Comparison of ENCODE assay signal across 8 cellular contexts in the genomic region with DNA sequence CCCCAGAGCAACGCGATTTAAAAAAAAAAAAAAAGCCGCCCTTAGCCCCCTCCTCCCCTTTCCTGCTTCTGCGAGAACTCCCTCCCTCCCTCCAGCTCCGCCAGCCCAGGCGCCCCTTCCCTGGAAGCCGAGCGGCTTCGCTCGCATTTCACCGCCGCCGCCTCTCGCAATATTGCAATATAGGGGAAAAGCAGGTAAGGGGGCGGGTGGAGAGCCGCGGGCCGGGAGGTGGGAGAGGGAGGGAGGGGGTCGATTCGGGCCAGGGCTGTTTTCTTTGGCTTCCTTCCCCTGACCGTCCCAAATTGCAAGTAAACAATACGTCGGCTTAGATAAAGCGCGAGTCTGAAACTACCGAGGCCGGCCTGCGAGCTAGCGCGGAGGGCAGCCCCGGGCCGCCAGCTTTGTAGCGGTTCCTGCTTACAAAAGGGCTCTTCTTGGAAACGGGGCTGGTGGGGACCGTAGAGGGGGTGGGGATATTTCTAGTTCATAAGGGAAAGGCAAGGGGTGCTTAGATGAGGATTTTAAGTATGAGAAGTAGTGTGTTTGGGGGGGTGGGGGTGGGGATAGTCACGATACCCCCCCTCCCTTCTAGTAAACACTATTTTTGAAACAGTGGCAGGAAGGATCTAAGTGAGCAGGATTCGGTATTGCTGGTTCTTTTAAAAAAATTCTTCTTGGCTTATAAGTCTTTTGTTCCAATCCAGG. TPM values are rescaled to one million over a fixed set of nuclear protein-coding genes. Genes with fewer than 3 reads are reported as not detected.
DNase-seq lines count a peak whose midpoint lies in the region; ATAC-seq, FAIRE-seq and TF ChIP-seq lines count a peak whose summit lies in the region.

No MANE protein-coding gene starts in this region.

- peaks cover 26% of the 10 kb centered on the region for H3K36me3 Mint-ChIP-seq in activated CD4-positive, alpha-beta T cell treated with anti-CD3 and anti-CD28 coated beads, Interleukin-2, amount 10 ng/mL, durations not matched to agents 7 days and 5 days (ENCODE audit: low read depth)

- peak overlapping the region; percentile 87 for H3K27ac ChIP-seq in HepG2 (ENCODE audit: extremely low read length, insufficient read depth, low read length)

- H3K27me3 Mint-ChIP-seq in activated CD4-positive, alpha-beta T cell treated with anti-CD3 and anti-CD28 coated beads, Interleukin-2, amount 10 ng/mL, durations not matched to agents 7 days and 5 days: peaks cover 27% of the 10 kb centered on the region

- no peaks in the 10 kb centered on the region for H3K9me3 Mint-ChIP-seq in activated CD4-positive, alpha-beta T cell treated with anti-CD3 and anti-CD28 coated beads, Interleukin-2, amount 10 ng/mL, durations not matched to agents 7 days and 5 days

- H3K36me3 ChIP-seq in HepG2 (replicated peaks in 1 of 2; ENCODE audit: control insufficient read depth in 1 of 2, insufficient read depth in 2 of 2, low read length in 2 of 2): no peaks in the 10 kb centered on the region; a peak in 1 of 5 replicates

- TF ChIP-seq EP300 in HepG2 (IDR thresholded peaks at IDR 0.05; ENCODE audit: low read depth in 2 of 2, low read length in 2 of 2) (no peak), HepG2 (CRISPR knock-in tag; IDR thresholded peaks at IDR 0.05; ENCODE audit: borderline replicate concordance) (no peak)

- peaks cover 34% of the 10 kb centered on the region for H3K4me1 ChIP-seq in HepG2 (ENCODE audit: insufficient read depth, low read length)

- peaks cover 47% of the 10 kb centered on the region for H3K4me1 Mint-ChIP-seq in activated CD4-positive, alpha-beta T cell treated with anti-CD3 and anti-CD28 coated beads, Interleukin-2, amount 10 ng/mL, durations not matched to agents 7 days and 5 days

- no peak for TF ChIP-seq RAD21 in HepG2 (CRISPR knock-in tag; IDR thresholded peaks at IDR 0.05)

- peak overlapping the region; percentile 80 to 96 (median 87) for H3K4me3 ChIP-seq in HepG2 (replicated peaks in 1 of 3; ENCODE audit: insufficient read depth in 1 of 3, low read depth in 2 of 3, low read length in 3 of 3)

- CTCF ChIA-PET in activated CD4-positive, alpha-beta T cell treated with anti-CD3 and anti-CD28 coated beads, Interleukin-2, amount 10 ng/mL, durations not matched to agents 7 days and 5 days (lab: Charles Lee): no interaction called here
- CTCF ChIA-PET in HepG2 (lab: Yijun Ruan, JAX; ENCODE audit: low intra/inter-chr PET ratio, low total read pairs): no interaction called here

- no peaks in the 10 kb centered on the region for H3K9me3 ChIP-seq in HepG2 (ENCODE audit: low read length)

- peak overlapping the region; percentile 74 for H3K4me3 Mint-ChIP-seq in activated CD4-positive, alpha-beta T cell treated with anti-CD3 and anti-CD28 coated beads, Interleukin-2, amount 10 ng/mL, durations not matched to agents 7 days and 5 days

- peak overlapping the region; percentile 94 for H3K4me2 ChIP-seq in HepG2 (ENCODE audit: low read depth, low read length)

- H3K79me2 ChIP-seq in HepG2 (ENCODE audit: insufficient read depth, low read length): peaks cover 12% of the 10 kb centered on the region

- no peak for FAIRE-seq in HepG2 (lab: Jason Lieb, UNC)

- BruUV-seq in HepG2 (replicated peaks; lab: Mats Ljungman, UMichigan): no TSS peak

- H3K27me3 ChIP-seq in HepG2 (ENCODE audit: control insufficient read depth in 1 of 2, insufficient read depth in 2 of 2, low read length in 2 of 2): peaks cover 0 to 6% of the 10 kb centered on the region in 2 experiments; a peak in 2 of 5 replicates

- under 1% methylated on average over 35 of the region's 37 CpGs for WGBS in HepG2 (ENCODE audit: low lambda C conversion rate)

- POLR2A ChIA-PET in activated CD4-positive, alpha-beta T cell treated with anti-CD3 and anti-CD28 coated beads, Interleukin-2, amount 10 ng/mL, durations not matched to agents 7 days and 5 days (lab: Charles Lee): interaction anchor here (0.6 kb wide), 1 partner anchor 807 kb away, joined by 4 read pairs; no protein-coding TSS in a partner anchor
- POLR2A ChIA-PET in HepG2 (lab: Yijun Ruan, JAX): interaction anchor here (0.6 to 1.9 kb wide), 9 partner anchors 17 to 852 kb away, joined by 3 to 11 read pairs (median 4); no protein-coding TSS in a partner anchor

- H3K9ac ChIP-seq in HepG2 (ENCODE audit: insufficient read depth, low read depth, low read length): peak overlapping the region; percentile 74

- H3K27ac Mint-ChIP-seq in activated CD4-positive, alpha-beta T cell treated with anti-CD3 and anti-CD28 coated beads, Interleukin-2, amount 10 ng/mL, durations not matched to agents 7 days and 5 days: peak overlapping the region; percentile 96

- in situ Hi-C loops in HepG2 (cut with HindIII; ENCODE audit: extremely low pct_ligation_motif_present, low pct_unique_long_range_greater_than_20kb): loop anchor here (10.0 to 25.0 kb wide), 2 partner anchors 466 to 633 kb away; no protein-coding TSS in a partner anchor

- intact Hi-C loops in HepG2 (cut with micrococcal nuclease; ENCODE audit: unreplicated experiment): loop anchor here (5.0 kb wide), 2 partner anchors 102 to 1747 kb away; partner anchors contain the start of gene CCN1

- no peak overlapping the region for H2AFZ ChIP-seq in HepG2 (ENCODE audit: low read length)

- peaks cover 10% of the 10 kb centered on the region; the same call in 1 of the 2 replicates for H4K20me1 ChIP-seq in HepG2 (ENCODE audit: insufficient read depth, low read length)

- no peak for TF ChIP-seq CTCF in HepG2 (CRISPR knock-in tag; IDR thresholded peaks at IDR 0.05)

- peak in 1 of 2 experiments; percentile 2; a peak in 1 of 4 replicates for TF ChIP-seq POLR2A in HepG2 (IDR thresholded peaks at IDR 0.05; ENCODE audit: insufficient read depth in 1 of 2, low read depth in 2 of 2, low read length in 2 of 2)

- peak; percentile 53 to 83 (median 79) for DNase-seq in NCI-H1417 (lab: John Stamatoyannopoulos, UW)
- DNase-seq in NCI-H1417 treated with DMSO at 0.1 percent for 48 hours (lab: John Stamatoyannopoulos, UW): no peak
- peak; percentile 50 for DNase-seq in NCI-H1092 (lab: John Stamatoyannopoulos, UW)
- peak; percentile 49 for DNase-seq in activated CD4-positive, alpha-beta T cell treated with anti-CD3 and anti-CD28 coated beads, Interleukin-2, amount 10 ng/mL, durations not matched to agents 7 days and 5 days
- DNase-seq in ecto neural progenitor cell (ENCODE audit: low spot score): peak; percentile 72
- peak; percentile 54 for DNase-seq in HepG2 (ENCODE audit: low spot score)
- peak; percentile 12 to 20 for DNase-seq in stimulated activated CD8-positive, alpha-beta memory T cell treated with anti-CD3 and anti-CD28 coated beads, Interleukin-4, amount 100 ng/mL, for 1 hour (ENCODE audit: low read depth in 2 of 2, low spot score in 1 of 2)
- no peak for DNase-seq in NCI-H128 (lab: John Stamatoyannopoulos, UW; ENCODE audit: unreplicated experiment)

- peak; percentile 27 for ATAC-seq in HepG2

TF ChIP-seq in HepG2, 621 proteins besides CTCF, POLR2A, EP300 and RAD21 (continues in another document):
- TF ChIP-seq TBL1XR1 (IDR thresholded peaks at IDR 0.05; ENCODE audit: borderline replicate concordance, low read length, partially characterized antibody) (no peak), ONECUT2 (CRISPR knock-in tag; IDR thresholded peaks at IDR 0.05) (no peak), ZNF766 (CRISPR knock-in tag; IDR thresholded peaks at IDR 0.05; ENCODE audit: borderline replicate concordance) (no peak), PATZ1 (CRISPR knock-in tag; IDR thresholded peaks at IDR 0.05) (peak; percentile 36), ZSCAN25 (CRISPR knock-in tag; IDR thresholded peaks at IDR 0.05) (no peak), KLF16 (CRISPR knock-in tag; IDR thresholded peaks at IDR 0.05) (no peak), ZNF124 (CRISPR knock-in tag; IDR thresholded peaks at IDR 0.05) (no peak)

RNA-seq across cellular contexts. Expression of gene LMO4, which starts 0.5 kb away (rescaled TPM):
- total RNA-seq in activated CD4-positive, alpha-beta T cell treated with anti-CD3 and anti-CD28 coated beads, Interleukin-2, amount 10 ng/mL, durations not matched to agents 7 days and 5 days: 10 to 100 TPM; 22.9 to 27.2 TPM
- total RNA-seq in HepG2 (2016; rRNA removed; fragmentation: Illumina TruSeq; extraction: Trizol): 18.2 and 19.3 TPM in 2 replicates
- 17.4 and 17.9 TPM in 2 replicates for total RNA-seq in HepG2 (2016; cell fraction: cytosol; rRNA removed; fragmentation: Illumina TruSeq; extraction: Trizol; ENCODE audit: low read depth)
- 16.4 and 19.6 TPM in 2 replicates for total RNA-seq in HepG2 (2016; cell fraction: insoluble cytoplasmic fraction; rRNA removed; fragmentation: Illumina TruSeq; extraction: Trizol)
- total RNA-seq in HepG2 (2016; cell fraction: membrane; rRNA removed; fragmentation: Illumina TruSeq; extraction: Trizol): 33.7 and 34.0 TPM in 2 replicates
- 10.8 and 11.3 TPM in 2 replicates for total RNA-seq in HepG2 (2016; cell fraction: nucleus; rRNA removed; fragmentation: Illumina TruSeq; extraction: Trizol)
- polyA plus RNA-seq in HepG2 (2011; rRNA removed): 49.9 and 51.8 TPM in 2 replicates
- 37.6 and 48.6 TPM in 2 replicates for polyA plus RNA-seq in HepG2 (2011; cell fraction: cytosol; rRNA removed)
- 23.7 and 30.8 TPM in 2 replicates for polyA plus RNA-seq in HepG2 (2011; cell fraction: nucleus; rRNA removed)
- 28.8 and 41.3 TPM in 2 replicates for polyA plus RNA-seq in HepG2 (2012)
- 23.6 and 24.2 TPM in 2 replicates for polyA plus RNA-seq in HepG2 (2016; cell fraction: cytosol; fragmentation: Illumina TruSeq; extraction: Trizol; ENCODE audit: low read depth)
- polyA plus RNA-seq in HepG2 (2016; cell fraction: insoluble cytoplasmic fraction; fragmentation: Illumina TruSeq; extraction: Trizol; ENCODE audit: low read depth): 25.7 and 27.6 TPM in 2 replicates
- 39.0 and 39.5 TPM in 2 replicates for polyA plus RNA-seq in HepG2 (2016; cell fraction: membrane; fragmentation: Illumina TruSeq; extraction: Trizol; ENCODE audit: low read depth)
- 21.2 and 23.4 TPM in 2 replicates for polyA plus RNA-seq in HepG2 (2016; cell fraction: nucleus; fragmentation: Illumina TruSeq; extraction: Trizol; ENCODE audit: insufficient read depth, low read depth)
- polyA minus RNA-seq in HepG2 (2011; rRNA and poly(A)+ RNA removed; ENCODE audit: low replicate concordance): 23.9 and 48.3 TPM in 2 replicates
- polyA minus RNA-seq in HepG2 (2011; cell fraction: cytosol; rRNA and poly(A)+ RNA removed): 14.4 and 15.8 TPM in 2 replicates
- polyA minus RNA-seq in HepG2 (2011; cell fraction: nucleus; rRNA and poly(A)+ RNA removed): 25.0 and 28.3 TPM in 2 replicates

Comparison
In these comparisons a context has a peak if more than half of its experiments do, and no peak if none do; other contexts are left out.
1. DNase-seq: peak in NCI-H1417 (3 of 3), NCI-H1092 (single experiment), activated CD4-positive, alpha-beta T cell treated with anti-CD3 and anti-CD28 coated beads, Interleukin-2, amount 10 ng/mL, durations not matched to agents 7 days and 5 days (single experiment), ecto neural progenitor cell (single experiment), HepG2 (single experiment) and stimulated activated CD8-positive, alpha-beta memory T cell treated with anti-CD3 and anti-CD28 coated beads, Interleukin-4, amount 100 ng/mL, for 1 hour (2 of 2); none in NCI-H1417 treated with DMSO at 0.1 percent for 48 hours (single experiment) and NCI-H128 (single experiment).